9 cellular contexts compared by ENCODE assay signal in the genomic region with DNA sequence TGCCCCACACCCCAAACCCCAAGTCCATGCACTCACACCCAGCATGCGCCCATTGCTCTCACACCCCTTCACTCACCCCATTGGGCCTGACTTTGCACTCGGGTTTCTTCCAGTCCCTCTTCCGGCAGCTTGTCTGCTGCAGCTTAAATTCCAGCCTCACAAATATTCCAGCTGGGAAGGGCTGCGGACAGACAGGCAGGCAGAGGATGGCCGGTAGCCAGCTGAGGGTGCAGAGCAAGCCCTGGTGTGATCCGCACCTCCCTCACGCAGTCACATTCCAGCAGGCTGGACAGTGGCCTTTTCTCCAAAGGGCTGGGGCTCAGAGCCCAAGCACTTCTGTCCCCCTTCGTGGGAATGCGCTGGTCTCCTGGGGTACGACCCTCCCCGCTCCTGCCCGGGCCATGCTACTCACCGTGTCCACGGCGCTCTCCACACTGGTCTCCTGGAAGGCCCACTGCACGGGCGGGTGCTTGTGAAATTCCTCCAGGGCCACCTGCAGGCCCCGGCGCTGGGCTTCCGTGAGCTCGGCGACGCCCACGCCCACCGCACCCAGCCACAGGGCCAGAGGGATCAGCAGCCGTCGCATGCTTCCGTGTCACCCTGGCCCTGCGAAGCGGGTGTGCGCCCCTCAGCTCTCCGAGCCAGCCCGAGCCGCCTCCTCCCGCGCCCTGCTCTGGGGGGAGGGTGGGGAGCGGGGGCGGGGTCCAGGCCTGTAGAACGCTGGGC. TPM values are rescaled to one million over a fixed set of nuclear protein-coding genes. Genes with fewer than 3 reads are reported as not detected.
A peak's percentile ranks its signal among the peaks of the same experiment; 100 is the strongest.
DNase-seq lines count a peak whose midpoint lies in the region; ATAC-seq and TF ChIP-seq lines count a peak whose summit lies in the region.
"Had no signal": no experiment of that assay in that cellular context is flagged by ENCODE, and none has a peak within 500 bp of the region (broad histone marks: within the 10 kb centered on the region; RNA-seq: fewer than 3 reads in every experiment).

No MANE protein-coding gene starts in this region.

- no TSS peak for BruUV-seq in Calu3 (replicated peaks; lab: Mats Ljungman, UMichigan)

- H3K27ac Mint-ChIP-seq in Calu3 (ENCODE audit: unreplicated experiment) (peak overlapping the region; percentile 75), activated B cell treated with CpG ODN at 0.5 μM for 24 hours (no peak overlapping the region)

- H3K4me1 ChIP-seq in prostate gland (replicated peaks): no peaks in the 10 kb centered on the region

- no peaks in the 10 kb centered on the region for H3K27me3 Mint-ChIP-seq in Calu3 (ENCODE audit: unreplicated experiment)
- peaks cover 25% of the 10 kb centered on the region for H3K27me3 Mint-ChIP-seq in activated B cell treated with CpG ODN at 0.5 μM for 24 hours

- H3K36me3 ChIP-seq in prostate gland: no peaks in the 10 kb centered on the region

- peaks cover 23% of the 10 kb centered on the region for H3K36me3 Mint-ChIP-seq in Calu3 (ENCODE audit: insufficient read depth, unreplicated experiment)
- H3K36me3 Mint-ChIP-seq in activated B cell treated with CpG ODN at 0.5 μM for 24 hours (ENCODE audit: low read depth): peaks cover 11% of the 10 kb centered on the region

- POLR2A ChIA-PET in activated B cell treated with CpG ODN at 0.5 μM for 24 hours (lab: Charles Lee): interaction anchor here (0.7 kb wide), 2 partner anchors 37 to 64 kb away, joined by 3 read pairs; no protein-coding TSS in a partner anchor

- TF ChIP-seq CTCF in Calu3 (IDR thresholded peaks at IDR 0.05; ENCODE audit: unreplicated experiment): no peak
- no peak for TF ChIP-seq CTCF in activated B cell treated with CpG ODN at 0.5 μM for 24 hours (IDR thresholded peaks at IDR 0.05)
- TF ChIP-seq CTCF in prostate gland (IDR thresholded peaks at IDR 0.05): no peak

- H3K9me3 ChIP-seq in prostate gland: no peaks in the 10 kb centered on the region

- ATAC-seq in activated B cell treated with CpG ODN at 0.5 μM for 24 hours (ENCODE audit: low read depth): peak; percentile 60

- H3K4me1 Mint-ChIP-seq in Calu3 (ENCODE audit: low read depth, unreplicated experiment) (peaks cover 18% of the 10 kb centered on the region), activated B cell treated with CpG ODN at 0.5 μM for 24 hours (peaks cover 23% of the 10 kb centered on the region)

- CTCF ChIA-PET in Calu3 (lab: Charles Lee): interaction anchor here (0.6 to 1.1 kb wide), 2 partner anchors 16 to 17 kb away, joined by 3 to 4 read pairs; a partner anchor contains a TSS
- CTCF ChIA-PET in activated B cell treated with CpG ODN at 0.5 μM for 24 hours (lab: Charles Lee): no interaction called here

- peaks cover under 1% of the 10 kb centered on the region for H3K27me3 ChIP-seq in prostate gland (replicated peaks; ENCODE audit: insufficient read depth)

- no peaks in the 10 kb centered on the region for H3K9me3 Mint-ChIP-seq in Calu3 (ENCODE audit: low read depth, unreplicated experiment)
- peaks cover 4% of the 10 kb centered on the region for H3K9me3 Mint-ChIP-seq in activated B cell treated with CpG ODN at 0.5 μM for 24 hours

- intact Hi-C loops in Calu3 (cut with micrococcal nuclease; ENCODE audit: unreplicated experiment) (no loop called here), activated B cell treated with CpG ODN at 0.5 μM for 24 hours (cut with micrococcal nuclease) (no loop called here), prostate gland (cut with DNase I) (no loop called here)

- DNase-seq in Calu3 (peak; percentile 43), activated B cell treated with CpG ODN at 0.5 μM for 24 hours (no peak), hepatic stellate cell (ENCODE audit: low spot score) (peak; percentile 70), prostate gland (ENCODE audit: low spot score) (no peak), SIG-M5 treated with dmso at 0.1 percent for 504 hours (lab: John Stamatoyannopoulos, UW; ENCODE audit: unreplicated experiment) (no peak), NCI-H1930 (lab: John Stamatoyannopoulos, UW) (no peak), NCI-H1048 (lab: John Stamatoyannopoulos, UW) (no peak), KG1 (lab: John Stamatoyannopoulos, UW) (no peak)

- H3K4me3 Mint-ChIP-seq in Calu3 (ENCODE audit: low read depth, unreplicated experiment): peak overlapping the region; percentile 76
- H3K4me3 Mint-ChIP-seq in activated B cell treated with CpG ODN at 0.5 μM for 24 hours: no peak overlapping the region

- peak overlapping the region; percentile 33 to 41 for H3K4me3 ChIP-seq in prostate gland

- 18% methylated on average over 38 of the region's 39 CpGs for WGBS in prostate gland

- peak overlapping the region; percentile 70 to 81 for H3K27ac ChIP-seq in prostate gland

- no peak for TF ChIP-seq POLR2A in prostate gland (IDR thresholded peaks at IDR 0.05)

RNA-seq across cellular contexts. Expression of a gene that starts 1.2 kb away (rescaled TPM):
- total RNA-seq in Calu3 (2022) (9.1 and 13.0 TPM in 2 replicates), activated B cell treated with CpG ODN at 0.5 μM for 24 hours (not detected in 2 replicates), prostate gland (10 to 100 TPM; 98.8 to 99.8 TPM)
- total RNA-seq: SK-MEL-5 had no signal

RNA-seq across cellular contexts. Expression of a gene that starts 16.8 kb away (rescaled TPM):
- total RNA-seq in Calu3 (2022) (22.8 and 26.0 TPM in 2 replicates), activated B cell treated with CpG ODN at 0.5 μM for 24 hours (10.1 and 14.3 TPM in 2 replicates), prostate gland (10 to 100 TPM; 10.7 to 15.1 TPM)
- total RNA-seq: SK-MEL-5 had no signal

RNA-seq across cellular contexts. Expression of a gene that starts 17.0 kb away (rescaled TPM):
- 14.6 and 22.5 TPM in 2 replicates for total RNA-seq in Calu3 (2022)
- total RNA-seq in activated B cell treated with CpG ODN at 0.5 μM for 24 hours: 10.7 and 11.0 TPM in 2 replicates
- total RNA-seq in prostate gland: 10 to 100 TPM; 25.8 to 34.4 TPM
- total RNA-seq: SK-MEL-5 had no signal

RNA-seq across cellular contexts. Expression of a gene that starts 28.4 kb away (rescaled TPM):
- 185 and 189 TPM in 2 replicates for total RNA-seq in Calu3 (2022)
- 106 and 116 TPM in 2 replicates for total RNA-seq in activated B cell treated with CpG ODN at 0.5 μM for 24 hours
- 100 to 1,000 TPM; 150 to 171 TPM for total RNA-seq in prostate gland

RNA-seq across cellular contexts. Expression of a gene that starts 38.9 kb away (rescaled TPM):
- total RNA-seq in Calu3 (2022) (5.3 and 5.8 TPM in 2 replicates), activated B cell treated with CpG ODN at 0.5 μM for 24 hours (8.0 and 8.8 TPM in 2 replicates), prostate gland (10 to 100 TPM; 14.4 to 14.8 TPM)

Comparison
In these comparisons a context has a peak if more than half of its experiments do, and no peak if none do; other contexts are left out.
1. DNase-seq: peak in Calu3 (single experiment) and hepatic stellate cell (single experiment); none in activated B cell treated with CpG ODN at 0.5 μM for 24 hours (single experiment), prostate gland (single experiment), SIG-M5 treated with dmso at 0.1 percent for 504 hours (single experiment), NCI-H1930 (0 of 2), NCI-H1048 (single experiment) and KG1 (single experiment).